15 cellular contexts compared by ENCODE assay signal in genomic region chr21:36988536-36988935, GRCh38. TPM values are rescaled to one million over a fixed set of nuclear protein-coding genes. Genes with fewer than 3 reads are reported as not detected.
DNase-seq lines count a peak whose midpoint lies in the region; ATAC-seq, FAIRE-seq and TF ChIP-seq lines count a peak whose summit lies in the region.
"Had no signal": no experiment of that assay in that cellular context is flagged by ENCODE, and none has a peak within 500 bp of the region (broad histone marks: within the 10 kb centered on the region; RNA-seq: fewer than 3 reads in every experiment).

No MANE protein-coding gene starts in this region.

- H3K27ac ChIP-seq in astrocyte (ENCODE audit: low read depth, low read length) (no peak overlapping the region), neural progenitor cell (no peak overlapping the region), upper lobe of left lung (no peak overlapping the region)

- H3K36me3 ChIP-seq in astrocyte (ENCODE audit: insufficient read depth, low read length) (no peaks in the 10 kb centered on the region), neural progenitor cell (no peaks in the 10 kb centered on the region), upper lobe of left lung (no peaks in the 10 kb centered on the region)
- H3K36me3 ChIP-seq: left ventricle myocardium inferior, SJCRH30 had no signal

- H3K4me1 ChIP-seq in astrocyte (ENCODE audit: insufficient read depth, low read length) (no peaks in the 10 kb centered on the region), neural progenitor cell (peaks cover 16% of the 10 kb centered on the region), upper lobe of left lung (peaks cover 0 to 6% (median 5%) of the 10 kb centered on the region in 4 donors)

- no peaks in the 10 kb centered on the region for H3K36me3 Mint-ChIP-seq in T-helper 1 cell treated with Interleukin-12 subunit alpha and Interleukin-12 subunit beta and Interleukin-4 antibody, amounts not matched to agents 30 μg/mL and 1 μg/mL, for 36 hours (ENCODE audit: low read depth)
- H3K36me3 Mint-ChIP-seq in IgD-negative memory B cell: no peaks in the 10 kb centered on the region
- peaks cover 5% of the 10 kb centered on the region for H3K36me3 Mint-ChIP-seq in astrocyte (ENCODE audit: low read depth, unreplicated experiment)
- peaks cover 11% of the 10 kb centered on the region for H3K36me3 Mint-ChIP-seq in neural progenitor cell

- H3K27me3 Mint-ChIP-seq in T-helper 1 cell treated with Interleukin-12 subunit alpha and Interleukin-12 subunit beta and Interleukin-4 antibody, amounts not matched to agents 30 μg/mL and 1 μg/mL, for 36 hours (ENCODE audit: low read depth): no peaks in the 10 kb centered on the region
- H3K27me3 Mint-ChIP-seq in IgD-negative memory B cell (peaks cover 3% of the 10 kb centered on the region), astrocyte (ENCODE audit: low read depth, unreplicated experiment) (no peaks in the 10 kb centered on the region), neural progenitor cell (ENCODE audit: insufficient read depth, low read depth) (peaks cover 7% of the 10 kb centered on the region)

- FAIRE-seq in astrocyte (lab: Jason Lieb, UNC): no peak

- no peak for ATAC-seq in upper lobe of left lung (ENCODE audit: low FRiP score in 2 of 2)
- ATAC-seq in GM19328 (IDR thresholded peaks at IDR 0.05; ENCODE audit: unreplicated experiment): no peak
- ATAC-seq: esophagus mucosa had no signal

- no peak for TF ChIP-seq CTCF in astrocyte (IDR thresholded peaks at IDR 0.05; ENCODE audit: insufficient read depth, low read depth, low read length)
- TF ChIP-seq CTCF in neural progenitor cell (IDR thresholded peaks at IDR 0.05): no peak
- no peak for TF ChIP-seq CTCF in upper lobe of left lung (IDR thresholded peaks at IDR 0.05)

- H3K4me3 Mint-ChIP-seq in T-helper 1 cell treated with Interleukin-12 subunit alpha and Interleukin-12 subunit beta and Interleukin-4 antibody, amounts not matched to agents 30 μg/mL and 1 μg/mL, for 36 hours: peak overlapping the region; percentile 42
- H3K4me3 Mint-ChIP-seq in IgD-negative memory B cell: peak overlapping the region; percentile 8 to 85 (median 56)
- H3K4me3 Mint-ChIP-seq in astrocyte (ENCODE audit: unreplicated experiment): peak overlapping the region; percentile 50
- peak overlapping the region; percentile 71 for H3K4me3 Mint-ChIP-seq in neural progenitor cell

- no peaks in the 10 kb centered on the region for H3K9me3 ChIP-seq in astrocyte (ENCODE audit: insufficient read depth, low read depth, low read length)
- H3K9me3 ChIP-seq in neural progenitor cell (ENCODE audit: low read depth): no peaks in the 10 kb centered on the region
- no peaks in the 10 kb centered on the region for H3K9me3 ChIP-seq in upper lobe of left lung
- H3K9me3 ChIP-seq: left ventricle myocardium inferior, SJCRH30 had no signal

- no peak for TF ChIP-seq POLR2A in upper lobe of left lung (IDR thresholded peaks at IDR 0.05)

- H3K4me2 ChIP-seq in astrocyte (ENCODE audit: low read length): no peak overlapping the region
- no peak overlapping the region for H3K4me2 ChIP-seq in neural progenitor cell

- H3K9ac ChIP-seq in astrocyte (ENCODE audit: low read length) (no peak overlapping the region), neural progenitor cell (no peak overlapping the region)

- H3K4me3 ChIP-seq in astrocyte (ENCODE audit: insufficient read depth, low read depth, low read length) (no peak overlapping the region), neural progenitor cell (no peak overlapping the region), upper lobe of left lung (no peak overlapping the region)

- H3K27me3 ChIP-seq in astrocyte (ENCODE audit: insufficient read depth, low read length) (no peaks in the 10 kb centered on the region), neural progenitor cell (no peaks in the 10 kb centered on the region), upper lobe of left lung (no peaks in the 10 kb centered on the region)
- H3K27me3 ChIP-seq: SJCRH30 had no signal

- H3K9me3 Mint-ChIP-seq in T-helper 1 cell treated with Interleukin-12 subunit alpha and Interleukin-12 subunit beta and Interleukin-4 antibody, amounts not matched to agents 30 μg/mL and 1 μg/mL, for 36 hours: no peaks in the 10 kb centered on the region
- no peaks in the 10 kb centered on the region for H3K9me3 Mint-ChIP-seq in IgD-negative memory B cell
- no peaks in the 10 kb centered on the region for H3K9me3 Mint-ChIP-seq in astrocyte (ENCODE audit: unreplicated experiment)
- peaks cover 12% of the 10 kb centered on the region for H3K9me3 Mint-ChIP-seq in neural progenitor cell

- no peaks in the 10 kb centered on the region for H3K79me2 ChIP-seq in astrocyte (ENCODE audit: insufficient read depth, low read length)
- H3K79me2 ChIP-seq in neural progenitor cell (ENCODE audit: low read depth): no peaks in the 10 kb centered on the region

- 92% methylated on average over 4 of the region's 4 CpGs for WGBS in upper lobe of left lung, 2 donors

- no peaks in the 10 kb centered on the region for H4K20me1 ChIP-seq in astrocyte (ENCODE audit: insufficient read depth, low read length)
- no peaks in the 10 kb centered on the region for H4K20me1 ChIP-seq in neural progenitor cell (ENCODE audit: low read depth)

- H3K4me1 Mint-ChIP-seq in T-helper 1 cell treated with Interleukin-12 subunit alpha and Interleukin-12 subunit beta and Interleukin-4 antibody, amounts not matched to agents 30 μg/mL and 1 μg/mL, for 36 hours (ENCODE audit: low read depth): peaks cover 38% of the 10 kb centered on the region
- H3K4me1 Mint-ChIP-seq in IgD-negative memory B cell: peaks cover 1 to 8% (median 3%) of the 10 kb centered on the region in 3 donors
- H3K4me1 Mint-ChIP-seq in astrocyte (ENCODE audit: low read depth, unreplicated experiment): peaks cover 5% of the 10 kb centered on the region
- peaks cover 18% of the 10 kb centered on the region for H3K4me1 Mint-ChIP-seq in neural progenitor cell

- H3F3A ChIP-seq in neural progenitor cell (ENCODE audit: low read depth): peaks cover 26% of the 10 kb centered on the region

- no peak overlapping the region for H2AFZ ChIP-seq in astrocyte (ENCODE audit: low read depth, low read length)
- no peak overlapping the region for H2AFZ ChIP-seq in neural progenitor cell (replicated peaks)

- no peak for TF ChIP-seq EP300 in upper lobe of left lung (IDR thresholded peaks at IDR 0.05)

- peak overlapping the region; percentile 65 for H3K27ac Mint-ChIP-seq in T-helper 1 cell treated with Interleukin-12 subunit alpha and Interleukin-12 subunit beta and Interleukin-4 antibody, amounts not matched to agents 30 μg/mL and 1 μg/mL, for 36 hours
- H3K27ac Mint-ChIP-seq in IgD-negative memory B cell: peak overlapping the region in 2 of 3 donors; percentile 53 to 68
- H3K27ac Mint-ChIP-seq in astrocyte (ENCODE audit: unreplicated experiment): no peak overlapping the region
- no peak overlapping the region for H3K27ac Mint-ChIP-seq in neural progenitor cell

- no peak for DNase-seq in T-helper 1 cell
- no peak for DNase-seq in astrocyte (ENCODE audit: low read depth)
- no peak for DNase-seq in neural progenitor cell (ENCODE audit: low spot score)
- DNase-seq in upper lobe of left lung: no peak
- no peak for DNase-seq in inferior parietal cortex (ENCODE audit: extremely low spot score)
- DNase-seq: activated naive CD4-positive, alpha-beta T cell treated with Interleukin-2 at 50 U/mL for 16 hours; left ventricle myocardium inferior; MV-4-11; NK-92 treated with Interleukin-12 subunit alpha and Interleukin-12 subunit beta, amount 100 ng/mL, for 24 hours; SJCRH30 had no signal

RNA-seq across cellular contexts. Expression of gene RIPPLY3, which starts 18.0 kb away (rescaled TPM):
- not detected for polyA plus RNA-seq in IgD-negative memory B cell
- total RNA-seq in astrocyte (not detected in 2 replicates), neural progenitor cell (ENCODE audit: low replicate concordance) (2.8 and 4.3 TPM in 2 replicates), upper lobe of left lung (1 to 10 TPM in 2 of 6 donors, under 1 TPM in 2, not detected in 2; 0.11 to 1.5 (median 0.66) TPM)
- total RNA-seq: esophagus mucosa, HT1080, left ventricle myocardium inferior, SJCRH30 had no signal

RNA-seq across cellular contexts. Expression of gene HLCS, which starts 22.1 kb away (rescaled TPM):
- polyA plus RNA-seq in IgD-negative memory B cell: 10.7 TPM
- total RNA-seq in astrocyte: 20.9 and 24.3 TPM in 2 replicates
- total RNA-seq in neural progenitor cell (ENCODE audit: low replicate concordance): 20.4 and 25.0 TPM in 2 replicates
- total RNA-seq in upper lobe of left lung: 10 to 100 TPM; 15.3 to 34.6 (median 24.1) TPM

Comparison
In these comparisons a context has a peak if more than half of its experiments do, and no peak if none do; other contexts are left out.
1. H3K27ac Mint-ChIP-seq: peak in T-helper 1 cell treated with Interleukin-12 subunit alpha and Interleukin-12 subunit beta and Interleukin-4 antibody, amounts not matched to agents 30 μg/mL and 1 μg/mL, for 36 hours (single experiment) and IgD-negative memory B cell (2 of 3); none in astrocyte (single experiment) and neural progenitor cell (single experiment).
2. Peak in every context shown above with its lines, with median percentiles within 50 percentile points of each other: H3K4me3 Mint-ChIP-seq.